ENCODE assay signal across 8 cellular contexts in genomic region chr17:31394544-31394943, GRCh38. TPM values are rescaled to one million over a fixed set of nuclear protein-coding genes. Genes with fewer than 3 reads are reported as not detected.
A peak's percentile ranks its signal among the peaks of the same experiment; 100 is the strongest.
DNase-seq lines count a peak whose midpoint lies in the region; ATAC-seq and TF ChIP-seq lines count a peak whose summit lies in the region.

No MANE protein-coding gene starts in this region.

- H3K4me3 ChIP-seq in GM12865 (ENCODE audit: low read depth, low read length): no peak overlapping the region

- no peak for TF ChIP-seq CTCF in GM12865 (IDR thresholded peaks at IDR 0.05; ENCODE audit: insufficient read depth, low read depth, low read length, missing control alignments)

- DNase-seq in GM12865 (ENCODE audit: low read depth) (peak; percentile 61), RKO (ENCODE audit: low spot score) (peak; percentile 63), brain pericyte (ENCODE audit: low read depth, low spot score) (peak; percentile 47), left lobe of liver (ENCODE audit: low spot score) (peak; percentile 49), superior temporal gyrus (ENCODE audit: extremely low spot score) (peak; percentile 72), NCI-H1694 (lab: John Stamatoyannopoulos, UW) (no peak)

- peak; percentile 71 for ATAC-seq in left lobe of liver
- no peak for ATAC-seq in GM21576 (IDR thresholded peaks at IDR 0.05; ENCODE audit: unreplicated experiment)
- no peak for ATAC-seq in HG02588 (IDR thresholded peaks at IDR 0.05; ENCODE audit: unreplicated experiment)

RNA-seq across cellular contexts. Expression of gene RAB11FIP4, which starts 3.1 kb away (rescaled TPM):
- 6.5 TPM for total RNA-seq in left lobe of liver
